8 cellular contexts compared by ENCODE assay signal in the genomic region with DNA sequence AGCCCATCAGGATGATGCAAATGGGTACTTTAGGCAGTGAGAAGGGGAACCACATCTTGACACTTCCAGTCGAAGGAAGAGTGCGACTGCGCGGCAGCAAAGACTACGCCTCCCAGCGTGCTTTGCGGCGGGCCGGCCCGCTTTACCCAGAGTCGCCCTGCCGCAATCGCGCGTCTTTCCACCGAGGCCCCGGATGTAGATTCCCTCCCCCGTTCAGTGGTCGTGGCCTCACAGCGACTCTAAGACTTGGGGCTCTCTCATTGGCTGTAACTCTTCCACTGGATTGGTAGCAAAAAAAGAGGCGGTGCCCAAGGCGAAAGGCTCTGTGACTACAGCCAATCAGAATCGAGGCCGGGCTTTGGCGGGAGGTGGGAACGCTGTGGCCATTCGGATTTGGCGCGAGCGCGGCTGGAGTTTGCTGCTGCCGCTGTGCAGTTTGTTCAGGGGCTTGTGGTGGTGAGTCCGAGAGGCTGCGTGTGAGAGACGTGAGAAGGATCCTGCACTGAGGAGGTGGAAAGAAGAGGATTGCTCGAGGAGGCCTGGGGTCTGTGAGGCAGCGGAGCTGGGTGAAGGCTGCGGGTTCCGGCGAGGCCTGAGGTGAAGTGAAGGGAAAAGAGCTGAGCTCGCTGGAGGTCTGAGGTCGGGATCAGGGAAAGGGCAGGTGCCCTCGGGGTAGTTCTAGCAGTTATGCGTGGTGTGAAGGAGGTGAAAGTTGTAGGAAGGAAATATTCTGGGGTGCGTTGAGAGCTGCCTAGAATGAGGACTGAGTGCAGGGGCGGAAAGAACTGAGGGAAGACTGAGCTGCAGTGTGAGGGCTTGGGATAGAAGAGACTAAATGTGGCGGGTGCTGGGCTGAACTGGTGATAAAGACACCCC. TPM values are rescaled to one million over a fixed set of nuclear protein-coding genes. Genes with fewer than 3 reads are reported as not detected.
DNase-seq lines count a peak whose midpoint lies in the region; ATAC-seq and TF ChIP-seq lines count a peak whose summit lies in the region.

A gene with protein sequence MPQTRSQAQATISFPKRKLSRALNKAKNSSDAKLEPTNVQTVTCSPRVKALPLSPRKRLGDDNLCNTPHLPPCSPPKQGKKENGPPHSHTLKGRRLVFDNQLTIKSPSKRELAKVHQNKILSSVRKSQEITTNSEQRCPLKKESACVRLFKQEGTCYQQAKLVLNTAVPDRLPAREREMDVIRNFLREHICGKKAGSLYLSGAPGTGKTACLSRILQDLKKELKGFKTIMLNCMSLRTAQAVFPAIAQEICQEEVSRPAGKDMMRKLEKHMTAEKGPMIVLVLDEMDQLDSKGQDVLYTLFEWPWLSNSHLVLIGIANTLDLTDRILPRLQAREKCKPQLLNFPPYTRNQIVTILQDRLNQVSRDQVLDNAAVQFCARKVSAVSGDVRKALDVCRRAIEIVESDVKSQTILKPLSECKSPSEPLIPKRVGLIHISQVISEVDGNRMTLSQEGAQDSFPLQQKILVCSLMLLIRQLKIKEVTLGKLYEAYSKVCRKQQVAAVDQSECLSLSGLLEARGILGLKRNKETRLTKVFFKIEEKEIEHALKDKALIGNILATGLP (plus strand): TSS at position 386 of the 876 bp plus-strand sequence. CDS start 1,542 bp downstream, outside the sequence.

- intact Hi-C loops in Right ventricle myocardium superior (cut with DNase I) = loop anchor here (5.0 kb wide), 1 partner anchor 85 kb away; no protein-coding TSS in a partner anchor
- intact Hi-C loops in transverse colon (cut with DNase I; ENCODE audit: low total_unique reads) = loop anchor here (5.0 kb wide), 1 partner anchor 70 kb away; the partner anchor contains the start of gene WIPF2

- H3K9me3 ChIP-seq in SU-DHL-6 (ENCODE audit: insufficient read depth, low read length) = no peaks in the 10 kb centered on the region
- H3K9me3 ChIP-seq in parathyroid adenoma (ENCODE audit: control insufficient read depth, low read length) = no peaks in the 10 kb centered on the region
- no peaks in the 10 kb centered on the region for H3K9me3 ChIP-seq in transverse colon

- H3K4me1 ChIP-seq in parathyroid adenoma (peaks cover 3% of the 10 kb centered on the region), transverse colon (peaks cover 5 to 45% (median 25%) of the 10 kb centered on the region in 4 donors)

- TF ChIP-seq EP300 in transverse colon (IDR thresholded peaks at IDR 0.05; ENCODE audit: low read depth) = no peak

- H3K79me2 ChIP-seq in SU-DHL-6 (ENCODE audit: insufficient read depth, low read length) (peaks cover 38% of the 10 kb centered on the region), parathyroid adenoma (no peaks in the 10 kb centered on the region)

- peaks cover 35% of the 10 kb centered on the region for H3K4me1 Mint-ChIP-seq in activated naive CD8-positive, alpha-beta T cell treated with anti-CD3 and anti-CD28 coated beads, Interleukin-2, amount 10 ng/mL, durations not matched to agents 7 days and 5 days

- peaks cover 11% of the 10 kb centered on the region; the same call in 1 of the 2 replicates for H4K20me1 ChIP-seq in SU-DHL-6 (ENCODE audit: low read depth, low read length)

- peak within 1 kb of the TSS; percentile 99 for H3K4me3 ChIP-seq in SU-DHL-6 (ENCODE audit: insufficient read depth, low read length, poor library complexity, severe bottlenecking)
- H3K4me3 ChIP-seq in parathyroid adenoma (ENCODE audit: low read depth, low read length) = peak within 1 kb of the TSS; percentile 66
- H3K4me3 ChIP-seq in transverse colon = peak within 1 kb of the TSS; percentile 35 to 62 (median 50)

- H3K36me3 Mint-ChIP-seq in activated naive CD8-positive, alpha-beta T cell treated with anti-CD3 and anti-CD28 coated beads, Interleukin-2, amount 10 ng/mL, durations not matched to agents 7 days and 5 days = peaks cover 17% of the 10 kb centered on the region

- H3K27me3 ChIP-seq in SU-DHL-6 (ENCODE audit: low read length) = no peaks in the 10 kb centered on the region
- H3K27me3 ChIP-seq in parathyroid adenoma (ENCODE audit: control insufficient read depth, insufficient read depth, low read length) = no peaks in the 10 kb centered on the region
- no peaks in the 10 kb centered on the region for H3K27me3 ChIP-seq in transverse colon

- peaks cover 15% of the 10 kb centered on the region; the same call in 1 of the 2 replicates for H3K36me3 ChIP-seq in SU-DHL-6 (ENCODE audit: low read length)
- no peaks in the 10 kb centered on the region for H3K36me3 ChIP-seq in parathyroid adenoma (ENCODE audit: control insufficient read depth, insufficient read depth, low read length)
- no peaks in the 10 kb centered on the region for H3K36me3 ChIP-seq in transverse colon

- peak; percentile 97 for DNase-seq in NCI-H128 (lab: John Stamatoyannopoulos, UW; ENCODE audit: unreplicated experiment)
- peak; percentile 95 for DNase-seq in activated naive CD8-positive, alpha-beta T cell treated with anti-CD3 and anti-CD28 coated beads, Interleukin-2, amount 10 ng/mL, durations not matched to agents 7 days and 5 days
- peak; percentile 99 for DNase-seq in Right ventricle myocardium superior
- DNase-seq in transverse colon = peak; percentile 99

- H3F3A ChIP-seq in SU-DHL-6 (ENCODE audit: insufficient read depth) = peaks cover 4% of the 10 kb centered on the region

- peak within 1 kb of the TSS; percentile 97 for H3K9ac ChIP-seq in SU-DHL-6 (ENCODE audit: low read length)
- H3K9ac ChIP-seq in parathyroid adenoma = no peak within 1 kb of the TSS

- POLR2A ChIA-PET in activated naive CD8-positive, alpha-beta T cell treated with anti-CD3 and anti-CD28 coated beads, Interleukin-2, amount 10 ng/mL, durations not matched to agents 7 days and 5 days (lab: Charles Lee) = interaction anchor here (0.6 to 2.2 kb wide), 23 partner anchors 8 to 846 kb away, joined by 3 to 9 read pairs (median 3); partner anchors contain the start of gene WIPF2

- peak within 1 kb of the TSS; percentile 99 for H3K27ac Mint-ChIP-seq in activated naive CD8-positive, alpha-beta T cell treated with anti-CD3 and anti-CD28 coated beads, Interleukin-2, amount 10 ng/mL, durations not matched to agents 7 days and 5 days

- no peaks in the 10 kb centered on the region for H3K9me2 ChIP-seq in SU-DHL-6 (replicated peaks; ENCODE audit: insufficient read depth, low read length)

- peak; percentile 78 for TF ChIP-seq POLR2A in GM10847 (IDR thresholded peaks at IDR 0.05; ENCODE audit: extremely low read depth, insufficient read length)
- peak; percentile 42 for TF ChIP-seq POLR2A in transverse colon (IDR thresholded peaks at IDR 0.05)

- H3K27me3 Mint-ChIP-seq in activated naive CD8-positive, alpha-beta T cell treated with anti-CD3 and anti-CD28 coated beads, Interleukin-2, amount 10 ng/mL, durations not matched to agents 7 days and 5 days = no peaks in the 10 kb centered on the region

- H3K9me3 Mint-ChIP-seq in activated naive CD8-positive, alpha-beta T cell treated with anti-CD3 and anti-CD28 coated beads, Interleukin-2, amount 10 ng/mL, durations not matched to agents 7 days and 5 days = no peaks in the 10 kb centered on the region

- H2AFZ ChIP-seq in SU-DHL-6 (ENCODE audit: low read depth, low read length, severe bottlenecking) (peak within 1 kb of the TSS; percentile 65), parathyroid adenoma (peak within 1 kb of the TSS; percentile 86)

- H3K27ac ChIP-seq in SU-DHL-6 (ENCODE audit: low read depth, low read length) (peak within 1 kb of the TSS; percentile 88), parathyroid adenoma (no peak within 1 kb of the TSS), transverse colon (peak within 1 kb of the TSS; percentile 44 to 60 (median 57))

- 0% methylated on average over 5 to 46 of the region's 47 CpGs for WGBS in transverse colon (ENCODE audit: low coverage in 1 of 2), 2 donors

- peak; percentile 97 for ATAC-seq in HG02678 (IDR thresholded peaks at IDR 0.05; ENCODE audit: unreplicated experiment)
- ATAC-seq in activated naive CD8-positive, alpha-beta T cell treated with anti-CD3 and anti-CD28 coated beads, Interleukin-2, amount 10 ng/mL, durations not matched to agents 7 days and 5 days (ENCODE audit: low read depth) = peak; percentile 95
- ATAC-seq in Right ventricle myocardium superior (ENCODE audit: poor library complexity) = peak; percentile 99

- H3K4me2 ChIP-seq in SU-DHL-6 (ENCODE audit: low read depth, low read length, poor library complexity, severe bottlenecking) (peak within 1 kb of the TSS; percentile 66), parathyroid adenoma (ENCODE audit: low read length) (peak within 1 kb of the TSS; percentile 92)

- no peak for TF ChIP-seq CTCF in SU-DHL-6 (IDR thresholded peaks at IDR 0.05; ENCODE audit: insufficient read depth, low read length, poor library complexity, severe bottlenecking)
- no peak for TF ChIP-seq CTCF in parathyroid adenoma (IDR thresholded peaks at IDR 0.05)
- TF ChIP-seq CTCF in transverse colon (IDR thresholded peaks at IDR 0.05) = no peak

- H3K4me3 Mint-ChIP-seq in activated naive CD8-positive, alpha-beta T cell treated with anti-CD3 and anti-CD28 coated beads, Interleukin-2, amount 10 ng/mL, durations not matched to agents 7 days and 5 days = peak within 1 kb of the TSS; percentile 100

- in situ Hi-C loops in transverse colon (cut with MboI; ENCODE audit: low pct_ligation_motif_present in 1 of 4, low pct_unique_long_range_greater_than_20kb in 1 of 4, low sequenced_read_pairs in 3 of 4) = loop anchor here in 3 of 4 donors (5.0 to 25.0 kb wide), 4 partner anchors 85 to 275 kb away; partner anchors contain the start of genes CSF3 (in 1 of the 3) and RAPGEFL1 (in 1 of the 3)

RNA-seq across cellular contexts. Expression of the gene that starts here (rescaled TPM):
- 10 to 100 TPM; 67.9 to 75.2 TPM for total RNA-seq in activated naive CD8-positive, alpha-beta T cell treated with anti-CD3 and anti-CD28 coated beads, Interleukin-2, amount 10 ng/mL, durations not matched to agents 7 days and 5 days
- total RNA-seq in Right ventricle myocardium superior = 1.1 TPM
- 1 to 10 TPM in 3 of 4 donors, not detected in 1; 1.6 to 3.2 (median 2.4) TPM for total RNA-seq in transverse colon

Comparison
In these comparisons a context has a peak if more than half of its experiments do, and no peak if none do; other contexts are left out.
1. RNA of the gene that starts here (total RNA-seq): 67.9 to 75.2 TPM in activated naive CD8-positive, alpha-beta T cell treated with anti-CD3 and anti-CD28 coated beads, Interleukin-2, amount 10 ng/mL, durations not matched to agents 7 days and 5 days; 1.6 to 3.2 TPM in transverse colon and 1.1 TPM in Right ventricle myocardium superior (single experiment); every median in the first group is over 10 times any median in the second.
2. Peak in every context shown above with its lines, with median percentiles within 50 percentile points of each other: ATAC-seq, DNase-seq and H3K4me3 ChIP-seq.